Comparison of ENCODE assay signal across 2 cellular contexts in genomic region chr2:65436169-65436824, GRCh38.
TF ChIP-seq lines count a peak whose summit lies in the region.

No MANE protein-coding gene starts in this region.

TF ChIP-seq in HEK293, 187 proteins besides CTCF, POLR2A, EP300 and RAD21 (continued from another document and continues in another):
- TF ChIP-seq ZNF843 (tag by site-specific recombination; IDR thresholded peaks at IDR 0.05) = peak; percentile 44; the same call in 1 of the 2 replicates
- TF ChIP-seq MEIS1 (CRISPR knock-in tag; IDR thresholded peaks at IDR 0.05; ENCODE audit: borderline replicate concordance) = no peak
- peak; percentile 56 for TF ChIP-seq ZBTB11 (tag by site-specific recombination; conservative IDR thresholded peaks at IDR 0.05; ENCODE audit: low read depth)
- no peak for TF ChIP-seq OSR2 (tag by site-specific recombination; IDR thresholded peaks at IDR 0.05)
- TF ChIP-seq YY2 (tag by site-specific recombination; IDR thresholded peaks at IDR 0.05) = peak; percentile 20; the same call in 1 of the 2 replicates
- peak; percentile 88 for TF ChIP-seq PRDM10 (tag by site-specific recombination; IDR thresholded peaks at IDR 0.05)
- peak; percentile 69; the same call in 1 of the 2 replicates for TF ChIP-seq KLF17 (tag by site-specific recombination; IDR thresholded peaks at IDR 0.05)
- TF ChIP-seq ZBTB26 (tag by site-specific recombination; optimal IDR thresholded peaks at IDR 0.05) = peak; percentile 77
- TF ChIP-seq ZNF701 (tag by site-specific recombination; IDR thresholded peaks at IDR 0.05) = no peak
- peak; percentile 63; the same call in 1 of the 2 replicates for TF ChIP-seq GLIS1 (tag by site-specific recombination; IDR thresholded peaks at IDR 0.05)
- TF ChIP-seq ZBTB20 (tag by site-specific recombination; IDR thresholded peaks at IDR 0.05) = peak; percentile 90
- peak; percentile 82 for TF ChIP-seq ZIC2 (tag by site-specific recombination; IDR thresholded peaks at IDR 0.05)
- no peak for TF ChIP-seq ZNF561 (tag by site-specific recombination; IDR thresholded peaks at IDR 0.05; ENCODE audit: borderline replicate concordance)
- peak; percentile 51; the same call in 1 of the 2 replicates for TF ChIP-seq ZNF639 (tag by site-specific recombination; IDR thresholded peaks at IDR 0.05)

TF ChIP-seq in SK-N-SH, 30 proteins besides CTCF, POLR2A, EP300 and RAD21 (continued from another document):
- TF ChIP-seq IRF3 (IDR thresholded peaks at IDR 0.05; ENCODE audit: low read depth, low read length) = no peak
- no peak for TF ChIP-seq ZBTB33 (IDR thresholded peaks at IDR 0.05; ENCODE audit: borderline replicate concordance, low read depth)
- peak; percentile 62; the same call in 1 of the 2 replicates for TF ChIP-seq TAF1 (IDR thresholded peaks at IDR 0.05; ENCODE audit: borderline replicate concordance, low read depth, low read length)
- peak; percentile 57 for TF ChIP-seq NFIC (IDR thresholded peaks at IDR 0.05; ENCODE audit: borderline replicate concordance)
- no peak for TF ChIP-seq GATA2 (CRISPR knock-in tag; IDR thresholded peaks at IDR 0.05)
- no peak for TF ChIP-seq EZH2phosphoT487 (IDR thresholded peaks at IDR 0.05; ENCODE audit: borderline replicate concordance, low read depth)
- no peak for TF ChIP-seq RCOR1 (IDR thresholded peaks at IDR 0.05; ENCODE audit: low read length)
- TF ChIP-seq REST (IDR thresholded peaks at IDR 0.05; ENCODE audit: low read depth, low read length) = no peak
- peak; percentile 65 for TF ChIP-seq MEF2A (IDR thresholded peaks at IDR 0.05; ENCODE audit: borderline replicate concordance, low read depth)
- 0 out of 2 replicates have a peak, but pooled peaks have one; percentile 10 for TF ChIP-seq USF1 (IDR thresholded peaks at IDR 0.05; ENCODE audit: borderline replicate concordance, low read depth)
- TF ChIP-seq PBX3 (IDR thresholded peaks at IDR 0.05) = no peak
- TF ChIP-seq RFX5 (IDR thresholded peaks at IDR 0.05; ENCODE audit: low read length) = no peak
- peak; percentile 69; the same call in 1 of the 2 replicates for TF ChIP-seq POLR2AphosphoS5 (IDR thresholded peaks at IDR 0.05; ENCODE audit: low read depth, low read length)
- TF ChIP-seq FOXM1 (IDR thresholded peaks at IDR 0.05; ENCODE audit: low read depth) = 0 out of 2 replicates have a peak, but pooled peaks have one; percentile 45
- no peak for TF ChIP-seq MXI1 (IDR thresholded peaks at IDR 0.05; ENCODE audit: low read depth, low read length)
- TF ChIP-seq ELF1 (IDR thresholded peaks at IDR 0.05) = peak; percentile 48; the same call in 1 of the 2 replicates
- peak; percentile 21; the same call in 1 of the 2 replicates for TF ChIP-seq NRF1 (IDR thresholded peaks at IDR 0.05; ENCODE audit: low read depth, low read length)
